In genomic region chr5:172706796-172707195, GRCh38 we compare ENCODE assay signal across 3 cellular contexts.
TF ChIP-seq lines count a peak whose summit lies in the region.

No MANE protein-coding gene starts in this region.

TF ChIP-seq in A549, 52 proteins besides CTCF, POLR2A, EP300 and RAD21 (continued from another document):
- TF ChIP-seq KDM5A (IDR thresholded peaks at IDR 0.05) (no peak), BCL3 (IDR thresholded peaks at IDR 0.05) (no peak), ELK1 (IDR thresholded peaks at IDR 0.05; ENCODE audit: low read depth, low read length) (no peak), JUN (IDR thresholded peaks at IDR 0.05) (no peak), CBX8 (IDR thresholded peaks at IDR 0.05) (no peak), EHF (CRISPR knock-in tag; IDR thresholded peaks at IDR 0.05) (no peak), TFCP2L1 (CRISPR knock-in tag; IDR thresholded peaks at IDR 0.05) (no peak)

TF ChIP-seq in HCT116, 20 proteins besides CTCF, POLR2A, EP300 and RAD21 (continued from another document):
- TF ChIP-seq ZFX (IDR thresholded peaks at IDR 0.05), result no peak
- TF ChIP-seq MAX (IDR thresholded peaks at IDR 0.05), result no peak
- TF ChIP-seq ELF1 (IDR thresholded peaks at IDR 0.05; ENCODE audit: borderline replicate concordance, low read depth), result no peak
- TF ChIP-seq TCF7L2 (IDR thresholded peaks at IDR 0.05; ENCODE audit: borderline replicate concordance, extremely low read depth, insufficient read depth, insufficient read length), result no peak
- no peak for TF ChIP-seq FOSL1 (IDR thresholded peaks at IDR 0.05; ENCODE audit: low read depth)
- no peak for TF ChIP-seq EZH2 (IDR thresholded peaks at IDR 0.05)
- no peak for TF ChIP-seq JUND (IDR thresholded peaks at IDR 0.05)
- no peak for TF ChIP-seq ZNF274 (IDR thresholded peaks at IDR 0.05; ENCODE audit: low read depth, low read length)
- TF ChIP-seq ZBTB33 (IDR thresholded peaks at IDR 0.05; ENCODE audit: extremely low read depth, insufficient replicate concordance, low read length), result no peak
- TF ChIP-seq EZH2phosphoT487 (IDR thresholded peaks at IDR 0.05; ENCODE audit: borderline replicate concordance), result no peak
- no peak for TF ChIP-seq EGR1 (IDR thresholded peaks at IDR 0.05; ENCODE audit: low read depth)
- TF ChIP-seq REST (IDR thresholded peaks at IDR 0.05; ENCODE audit: low read depth), result no peak
- TF ChIP-seq SRF (IDR thresholded peaks at IDR 0.05; ENCODE audit: low read depth), result no peak
- no peak for TF ChIP-seq SIN3A (IDR thresholded peaks at IDR 0.05; ENCODE audit: low read depth)
- no peak for TF ChIP-seq ATF3 (IDR thresholded peaks at IDR 0.05)

TF ChIP-seq in endothelial cell of umbilical vein, 7 proteins besides CTCF, POLR2A, EP300 and RAD21:
- no peak for TF ChIP-seq EZH2 (IDR thresholded peaks at IDR 0.05; ENCODE audit: borderline replicate concordance, low read depth, low read length, severe bottlenecking)
- TF ChIP-seq POLR2AphosphoS5 (IDR thresholded peaks at IDR 0.05; ENCODE audit: insufficient read depth, low read depth, low read length), result no peak
- no peak for TF ChIP-seq GATA2 (IDR thresholded peaks at IDR 0.05; ENCODE audit: insufficient read depth, insufficient read length, low read depth, low read length)
- TF ChIP-seq MAX (IDR thresholded peaks at IDR 0.05; ENCODE audit: insufficient read depth, insufficient read length), result no peak
